Comparison of ENCODE assay signal across 19 cellular contexts in the genomic region with DNA sequence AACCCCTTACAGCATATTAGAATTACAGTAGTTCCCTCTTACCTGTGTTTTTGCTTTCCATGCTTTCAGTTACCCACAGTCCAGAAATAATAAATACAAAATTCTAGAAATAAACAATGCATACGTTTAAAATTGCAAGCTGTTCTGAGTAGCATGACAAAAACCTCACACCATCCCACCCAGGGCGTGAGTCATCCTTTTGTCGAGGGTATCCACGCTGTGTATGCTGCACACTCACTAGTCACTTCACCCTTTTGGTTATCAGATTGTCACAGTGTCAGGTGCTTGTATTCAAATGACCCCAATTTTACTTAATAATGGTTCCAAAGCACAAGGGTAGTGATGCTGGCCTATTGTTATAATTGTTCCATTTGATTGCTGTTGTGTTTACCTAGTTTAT.
DNase-seq lines count a peak whose midpoint lies in the region; ATAC-seq, FAIRE-seq and TF ChIP-seq lines count a peak whose summit lies in the region.
"Had no signal": no experiment of that assay in that cellular context is flagged by ENCODE, and none has a peak within 500 bp of the region (broad histone marks: within the 10 kb centered on the region; RNA-seq: fewer than 3 reads in every experiment).

No MANE protein-coding gene starts in this region.

- H3K27me3 Mint-ChIP-seq in activated naive CD8-positive, alpha-beta T cell treated with anti-CD3 and anti-CD28 coated beads, Interleukin-2, amount 50 U/mL, for 24 hours: peaks cover 2% of the 10 kb centered on the region
- peaks cover 8% of the 10 kb centered on the region for H3K27me3 Mint-ChIP-seq in activated naive CD8-positive, alpha-beta T cell treated with anti-CD3 and anti-CD28 coated beads for 36 hours

- H2AFZ ChIP-seq in IMR-90 (replicated peaks; ENCODE audit: low read length, poor library complexity) (no peak overlapping the region), GM12878 (ENCODE audit: control insufficient read depth, low read depth, low read length) (no peak overlapping the region)

- no peaks in the 10 kb centered on the region for H3K27me3 ChIP-seq in IMR-90 (ENCODE audit: control insufficient read depth, insufficient read depth, low read length)
- H3K27me3 ChIP-seq in GM12878 (replicated peaks in 1 of 2; ENCODE audit: control insufficient read depth in 2 of 2, insufficient read depth in 2 of 2, low read length in 1 of 2): no peaks in the 10 kb centered on the region
- H3K27me3 ChIP-seq in gastroesophageal sphincter: no peaks in the 10 kb centered on the region
- H3K27me3 ChIP-seq: BLaER1 treated with 17β-estradiol and CSF1 and Interleukin-3, amounts not matched to agents 10 nM and 100 nM had no signal

- peak; percentile 84 for ATAC-seq in activated naive CD8-positive, alpha-beta T cell treated with anti-CD3 and anti-CD28 coated beads, Interleukin-2, amount 50 U/mL, for 24 hours
- ATAC-seq in IMR-90 (ENCODE audit: low read depth) (peak; percentile 57; the same call in 1 of the 2 replicates), GM12878 (peak; percentile 75), gastroesophageal sphincter (no peak)
- peak; percentile 78 for ATAC-seq in stimulated activated effector memory CD8-positive, alpha-beta T cell treated with anti-CD3 and anti-CD28 coated beads, Interleukin-12 subunit alpha, Interleukin-12 subunit beta, amount 100 ng/mL, for 72 hours
- ATAC-seq: CD8-positive, alpha-beta T cell; K562 had no signal

- TF ChIP-seq EP300 in GM12878 (IDR thresholded peaks at IDR 0.05; ENCODE audit: borderline replicate concordance in 1 of 2, control insufficient read depth in 1 of 2, low read depth in 2 of 2, low read length in 2 of 2): no peak
- no peak for TF ChIP-seq EP300 in gastroesophageal sphincter (IDR thresholded peaks at IDR 0.05)

- H3K23ac ChIP-seq in IMR-90 (ENCODE audit: low read depth, low read length): no peak overlapping the region

- no peak overlapping the region for H3K14ac ChIP-seq in IMR-90 (replicated peaks; ENCODE audit: low read depth, low read length)

- no peak overlapping the region for H3K4me3 Mint-ChIP-seq in activated naive CD8-positive, alpha-beta T cell treated with anti-CD3 and anti-CD28 coated beads, Interleukin-2, amount 50 U/mL, for 24 hours
- no peak overlapping the region for H3K4me3 Mint-ChIP-seq in activated naive CD8-positive, alpha-beta T cell treated with anti-CD3 and anti-CD28 coated beads for 36 hours
- no peak overlapping the region for H3K4me3 Mint-ChIP-seq in stimulated activated effector memory CD8-positive, alpha-beta T cell treated with anti-CD3 and anti-CD28 coated beads, Interleukin-12 subunit alpha, Interleukin-12 subunit beta, amount 100 ng/mL, for 72 hours
- H3K4me3 Mint-ChIP-seq: CD8-positive, alpha-beta T cell had no signal

- no CpG with 5 or more reads among the region's 4 CpGs for WGBS in IMR-90 (ENCODE audit: extremely low coverage in 2 of 2, insufficient read length in 1 of 2), 2 experiments
- 19% methylated on average over 4 of the region's 4 CpGs for WGBS in GM12878 (ENCODE audit: insufficient coverage, insufficient replicate concordance, low lambda C conversion rate, missing lambda C conversion rate)
- 68 to 79% methylated on average over 3 to 4 of the region's 4 CpGs for WGBS in gastroesophageal sphincter (ENCODE audit: low coverage in 1 of 2), 2 donors

- no peak for FAIRE-seq in GM12878 (lab: Jason Lieb, UNC)
- FAIRE-seq: G401.6, GM19239, K562 had no signal

- TF ChIP-seq POLR2A in IMR-90 (IDR thresholded peaks at IDR 0.05; ENCODE audit: low read depth, low read length) (no peak), GM12878 (IDR thresholded peaks at IDR 0.05; ENCODE audit: low read depth, low read length) (no peak), gastroesophageal sphincter (IDR thresholded peaks at IDR 0.05) (no peak)

- POLR2A ChIA-PET in IMR-90 (lab: Charles Lee; ENCODE audit: unreplicated experiment) (no interaction called here), GM12878 (lab: Charles Lee) (interaction anchor here (1.0 kb wide), 1 partner anchor 11 kb away, joined by 3 read pairs; no protein-coding TSS in a partner anchor)

- BruUV-seq in IMR-90 (replicated peaks; lab: Mats Ljungman, UMichigan) (no TSS peak), GM12878 (replicated peaks; lab: Mats Ljungman, UMichigan) (no TSS peak)

- peak overlapping the region in 1 of 2 experiments; percentile 57; a peak in 1 of 4 replicates for H4K8ac ChIP-seq in IMR-90 (ENCODE audit: low read depth in 2 of 2, low read length in 2 of 2)

- H3K27ac ChIP-seq in IMR-90 (ENCODE audit: insufficient read depth, low read length) (no peak overlapping the region), GM12878 (ENCODE audit: control insufficient read depth, insufficient read depth) (no peak overlapping the region), gastroesophageal sphincter (no peak overlapping the region)
- H3K27ac ChIP-seq: BLaER1 treated with 17β-estradiol and CSF1 and Interleukin-3, amounts not matched to agents 10 nM and 100 nM had no signal

- H3K4me3 ChIP-seq in IMR-90 (ENCODE audit: insufficient read depth, low read depth, low read length) (no peak overlapping the region), GM12878 (no peak overlapping the region), gastroesophageal sphincter (no peak overlapping the region)
- H3K4me3 ChIP-seq: BLaER1 treated with 17β-estradiol and CSF1 and Interleukin-3, amounts not matched to agents 10 nM and 100 nM; K562 had no signal

- H3K9ac ChIP-seq in IMR-90 (ENCODE audit: low read depth, low read length) (no peak overlapping the region), GM12878 (ENCODE audit: control insufficient read depth, insufficient read depth, low read length) (no peak overlapping the region)
- H3K9ac ChIP-seq: BLaER1 treated with 17β-estradiol and CSF1 and Interleukin-3, amounts not matched to agents 10 nM and 100 nM; SK-N-SH had no signal

- no peak for DNase-seq in activated naive CD8-positive, alpha-beta T cell treated with anti-CD3 and anti-CD28 coated beads, Interleukin-2, amount 50 U/mL, for 24 hours
- DNase-seq in activated naive CD8-positive, alpha-beta T cell treated with anti-CD3 and anti-CD28 coated beads for 36 hours: no peak
- DNase-seq in IMR-90 (peak; percentile 61), GM12878 (ENCODE audit: low read depth, low spot score) (no peak), GDM1 (lab: John Stamatoyannopoulos, UW) (no peak), GM03348 (ENCODE audit: low spot score) (no peak)
- DNase-seq in stimulated activated effector memory CD8-positive, alpha-beta T cell treated with anti-CD3 and anti-CD28 coated beads, Interleukin-12 subunit alpha, Interleukin-12 subunit beta, amount 100 ng/mL, for 72 hours (ENCODE audit: low spot score in 2 of 2): no peak
- DNase-seq: CD8-positive, alpha-beta T cell; DMS79; GOT3; NCI-H1105 treated with DMSO at 0.1 percent for 48 hours; NCI-H1694; SHP77; SK-N-SH had no signal

- H3K4me1 Mint-ChIP-seq in activated naive CD8-positive, alpha-beta T cell treated with anti-CD3 and anti-CD28 coated beads, Interleukin-2, amount 50 U/mL, for 24 hours: peaks cover 5% of the 10 kb centered on the region
- H3K4me1 Mint-ChIP-seq in activated naive CD8-positive, alpha-beta T cell treated with anti-CD3 and anti-CD28 coated beads for 36 hours: no peaks in the 10 kb centered on the region
- H3K4me1 Mint-ChIP-seq in stimulated activated effector memory CD8-positive, alpha-beta T cell treated with anti-CD3 and anti-CD28 coated beads, Interleukin-12 subunit alpha, Interleukin-12 subunit beta, amount 100 ng/mL, for 72 hours: no peaks in the 10 kb centered on the region

- dilution Hi-C loops in IMR-90 (cut with HindIII; ENCODE audit: low sequenced_read_pairs, unreplicated experiment): no loop called here

- RAD21 ChIA-PET in GM12878 (lab: Charles Lee; ENCODE audit: unreplicated experiment): interaction anchor here (1.0 to 2.2 kb wide), 4 partner anchors 8 to 92 kb away, joined by 3 to 5 read pairs (median 4); a partner anchor contains a TSS

- 0 out of 2 replicates have a peak overlapping the region, but pooled peaks have one; percentile 38 for H2BK120ac ChIP-seq in IMR-90 (ENCODE audit: low read depth, low read length)

- H2AK5ac ChIP-seq in IMR-90 (ENCODE audit: low read depth, low read length): no peak overlapping the region

- no peak overlapping the region for H3K18ac ChIP-seq in IMR-90 (ENCODE audit: low read depth, low read length)

- CTCF ChIA-PET in IMR-90 (lab: Yijun Ruan, JAX) (no interaction called here), GM12878 (lab: Yijun Ruan, JAX) (interaction anchor here (0.9 to 1.7 kb wide), 2 partner anchors 106 to 225 kb away, joined by 3 read pairs; no protein-coding TSS in a partner anchor)

- H3K9me3 ChIP-seq in IMR-90 (ENCODE audit: control insufficient read depth, insufficient read depth, low read length): no peaks in the 10 kb centered on the region
- no peaks in the 10 kb centered on the region for H3K9me3 ChIP-seq in GM12878 (replicated peaks; ENCODE audit: control insufficient read depth, insufficient read depth, low read length)
- no peaks in the 10 kb centered on the region for H3K9me3 ChIP-seq in gastroesophageal sphincter
- H3K9me3 ChIP-seq: BLaER1 treated with 17β-estradiol and CSF1 and Interleukin-3, amounts not matched to agents 10 nM and 100 nM; SK-N-SH had no signal

- H3K4me1 ChIP-seq in IMR-90 (ENCODE audit: control insufficient read depth, insufficient read depth, low read length) (peaks cover 7% of the 10 kb centered on the region; the same call in 1 of the 2 replicates), GM12878 (ENCODE audit: control insufficient read depth, insufficient read depth, low read length) (no peaks in the 10 kb centered on the region), gastroesophageal sphincter (no peaks in the 10 kb centered on the region)
- H3K4me1 ChIP-seq: BLaER1 treated with 17β-estradiol and CSF1 and Interleukin-3, amounts not matched to agents 10 nM and 100 nM had no signal

- no peak overlapping the region for H2BK15ac ChIP-seq in IMR-90 (ENCODE audit: low read depth, low read length)

- H3K79me1 ChIP-seq in IMR-90 (ENCODE audit: low read depth in 1 of 2, low read length in 2 of 2): no peaks in the 10 kb centered on the region

- H3K4ac ChIP-seq in IMR-90 (ENCODE audit: low read depth, low read length): no peak overlapping the region

- no peaks in the 10 kb centered on the region for H3K36me3 Mint-ChIP-seq in activated naive CD8-positive, alpha-beta T cell treated with anti-CD3 and anti-CD28 coated beads, Interleukin-2, amount 50 U/mL, for 24 hours (ENCODE audit: low read depth)
- no peaks in the 10 kb centered on the region for H3K36me3 Mint-ChIP-seq in activated naive CD8-positive, alpha-beta T cell treated with anti-CD3 and anti-CD28 coated beads for 36 hours
- H3K36me3 Mint-ChIP-seq in stimulated activated effector memory CD8-positive, alpha-beta T cell treated with anti-CD3 and anti-CD28 coated beads, Interleukin-12 subunit alpha, Interleukin-12 subunit beta, amount 100 ng/mL, for 72 hours: no peaks in the 10 kb centered on the region
- H3K36me3 Mint-ChIP-seq: CD8-positive, alpha-beta T cell had no signal

- in situ Hi-C loops in IMR-90 (cut with MboI; ENCODE audit: low sequenced_read_pairs): no loop called here
- in situ Hi-C loops in GM12878 (cut with MboI): no loop called here

- peak overlapping the region; percentile 61; the same call in 1 of the 2 replicates for H2BK20ac ChIP-seq in IMR-90 (ENCODE audit: low read depth, low read length)

- no peak overlapping the region for H2AK9ac ChIP-seq in IMR-90 (replicated peaks; ENCODE audit: low read depth, low read length, poor library complexity)

- intact Hi-C loops in IMR-90 (cut with micrococcal nuclease) (no loop called here), GM12878 (cut with micrococcal nuclease; ENCODE audit: unreplicated experiment) (no loop called here)

- no peak overlapping the region for H4K5ac ChIP-seq in IMR-90 (ENCODE audit: low read depth, low read length)

- no peak overlapping the region for H2BK5ac ChIP-seq in IMR-90 (ENCODE audit: low read depth, low read length, poor library complexity, severe bottlenecking)

- peak overlapping the region; percentile 48; the same call in 1 of the 2 replicates for H4K91ac ChIP-seq in IMR-90 (ENCODE audit: insufficient read depth, low read depth, low read length)

- no peak for TF ChIP-seq CTCF in IMR-90 (conservative IDR thresholded peaks at IDR 0.05; ENCODE audit: low read depth, low read length)
- no peak for TF ChIP-seq CTCF in GM12878 (IDR thresholded peaks at IDR 0.05 in 2 of 3, conservative IDR thresholded peaks at IDR 0.05 in 1 of 3; ENCODE audit: control insufficient read depth in 2 of 3, extremely low read depth in 1 of 3, insufficient read depth in 1 of 3, low read depth in 3 of 3, low read length in 3 of 3)
- TF ChIP-seq CTCF in gastroesophageal sphincter (IDR thresholded peaks at IDR 0.05): no peak

- H3K79me2 ChIP-seq in GM12878 (ENCODE audit: control insufficient read depth, insufficient read depth, low read length): no peaks in the 10 kb centered on the region

- H4K20me1 ChIP-seq in IMR-90 (ENCODE audit: insufficient read depth, low read length): no peaks in the 10 kb centered on the region
- no peaks in the 10 kb centered on the region for H4K20me1 ChIP-seq in GM12878 (ENCODE audit: control insufficient read depth, insufficient read depth)
- H4K20me1 ChIP-seq: BLaER1 treated with 17β-estradiol and CSF1 and Interleukin-3, amounts not matched to agents 10 nM and 100 nM had no signal

- no peak overlapping the region for H3K27ac Mint-ChIP-seq in activated naive CD8-positive, alpha-beta T cell treated with anti-CD3 and anti-CD28 coated beads, Interleukin-2, amount 50 U/mL, for 24 hours
- H3K27ac Mint-ChIP-seq in activated naive CD8-positive, alpha-beta T cell treated with anti-CD3 and anti-CD28 coated beads for 36 hours: no peak overlapping the region
- no peak overlapping the region for H3K27ac Mint-ChIP-seq in stimulated activated effector memory CD8-positive, alpha-beta T cell treated with anti-CD3 and anti-CD28 coated beads, Interleukin-12 subunit alpha, Interleukin-12 subunit beta, amount 100 ng/mL, for 72 hours
- H3K27ac Mint-ChIP-seq: CD8-positive, alpha-beta T cell had no signal

- H3K56ac ChIP-seq in IMR-90 (ENCODE audit: extremely low read depth, insufficient read depth, low read length): no peak overlapping the region

- H3K9me3 Mint-ChIP-seq in activated naive CD8-positive, alpha-beta T cell treated with anti-CD3 and anti-CD28 coated beads, Interleukin-2, amount 50 U/mL, for 24 hours: no peaks in the 10 kb centered on the region
- no peaks in the 10 kb centered on the region for H3K9me3 Mint-ChIP-seq in activated naive CD8-positive, alpha-beta T cell treated with anti-CD3 and anti-CD28 coated beads for 36 hours
- H3K9me3 Mint-ChIP-seq in stimulated activated effector memory CD8-positive, alpha-beta T cell treated with anti-CD3 and anti-CD28 coated beads, Interleukin-12 subunit alpha, Interleukin-12 subunit beta, amount 100 ng/mL, for 72 hours: no peaks in the 10 kb centered on the region
- H3K9me3 Mint-ChIP-seq: CD8-positive, alpha-beta T cell had no signal

- H3K4me2 ChIP-seq in IMR-90 (ENCODE audit: low read depth, low read length) (no peak overlapping the region), GM12878 (ENCODE audit: control insufficient read depth, insufficient read depth) (no peak overlapping the region)
- H3K4me2 ChIP-seq: BLaER1 treated with 17β-estradiol and CSF1 and Interleukin-3, amounts not matched to agents 10 nM and 100 nM; SK-N-SH had no signal

- no peaks in the 10 kb centered on the region for H3K36me3 ChIP-seq in IMR-90 (ENCODE audit: control insufficient read depth, insufficient read depth, low read length)
- no peaks in the 10 kb centered on the region for H3K36me3 ChIP-seq in GM12878 (ENCODE audit: control insufficient read depth in 2 of 2, insufficient read depth in 2 of 2, low read length in 1 of 2)
- H3K36me3 ChIP-seq in gastroesophageal sphincter: no peaks in the 10 kb centered on the region
- H3K36me3 ChIP-seq: BLaER1 treated with 17β-estradiol and CSF1 and Interleukin-3, amounts not matched to agents 10 nM and 100 nM had no signal

- 0 out of 2 replicates have a peak, but pooled peaks cover 2% of the 10 kb centered on the region for H3K9me1 ChIP-seq in IMR-90 (ENCODE audit: insufficient read depth, low read length)

- SMC1A ChIA-PET in GM12878 (lab: Charles Lee; ENCODE audit: uncharacterized antibody, unreplicated experiment): interaction anchor here (0.6 to 1.5 kb wide), 8 partner anchors 9 to 232 kb away, joined by 3 to 6 read pairs (median 4); no protein-coding TSS in a partner anchor

- TF ChIP-seq RAD21 in IMR-90 (IDR thresholded peaks at IDR 0.05; ENCODE audit: low read length) (no peak), GM12878 (IDR thresholded peaks at IDR 0.05; ENCODE audit: insufficient read depth, low read depth, low read length) (no peak)
